8 cellular contexts compared by ENCODE assay signal in genomic region chr11:68838572-68838964, GRCh38. TPM values are rescaled to one million over a fixed set of nuclear protein-coding genes. Genes with fewer than 3 reads are reported as not detected.
DNase-seq lines count a peak whose midpoint lies in the region; ATAC-seq and TF ChIP-seq lines count a peak whose summit lies in the region.

No MANE protein-coding gene starts in this region.

- H3K4me1 Mint-ChIP-seq in mesothelial cell of epicardium = peaks cover 34% of the 10 kb centered on the region

- peak overlapping the region; percentile 78 for H3K27ac Mint-ChIP-seq in mesothelial cell of epicardium

- H3K4me3 Mint-ChIP-seq in mesothelial cell of epicardium = peak overlapping the region; percentile 64

- ATAC-seq in body of pancreas (no peak), upper lobe of right lung (no peak), HG02798 (IDR thresholded peaks at IDR 0.05; ENCODE audit: poor library complexity, unreplicated experiment) (no peak), GM21423 (IDR thresholded peaks at IDR 0.05; ENCODE audit: unreplicated experiment) (no peak)

- peaks cover 32% of the 10 kb centered on the region for H3K27me3 Mint-ChIP-seq in mesothelial cell of epicardium (ENCODE audit: low read depth)

- intact Hi-C loops in body of pancreas (cut with DNase I) = no loop called here
- intact Hi-C loops in upper lobe of right lung (cut with DNase I) = no loop called here

- H3K27ac ChIP-seq in body of pancreas = peak overlapping the region; percentile 92 to 97 (median 96)
- peak overlapping the region; percentile 90 for H3K27ac ChIP-seq in upper lobe of right lung

- H3K4me1 ChIP-seq in NT2/D1 (ENCODE audit: insufficient read depth, insufficient read length) (peaks cover 2% of the 10 kb centered on the region), body of pancreas (peaks cover 75% of the 10 kb centered on the region), upper lobe of right lung (peaks cover 63% of the 10 kb centered on the region)

- H3K9me3 Mint-ChIP-seq in mesothelial cell of epicardium = no peaks in the 10 kb centered on the region

- no peak for TF ChIP-seq POLR2A in body of pancreas (IDR thresholded peaks at IDR 0.05)

- WGBS in body of pancreas, 2 donors = 4 to 5% methylated on average over 8 of the region's 8 CpGs

- peak overlapping the region; percentile 78 for H3K4me3 ChIP-seq in AG10803 (ENCODE audit: low read length)
- H3K4me3 ChIP-seq in NT2/D1 (ENCODE audit: insufficient read length, low read depth) = peak overlapping the region; percentile 5
- peak overlapping the region in 1 of 2 donors; percentile 9 for H3K4me3 ChIP-seq in body of pancreas
- peak overlapping the region; percentile 94 for H3K4me3 ChIP-seq in upper lobe of right lung

- H3K36me3 ChIP-seq in NT2/D1 (ENCODE audit: insufficient read depth, insufficient read length, low read length) (no peaks in the 10 kb centered on the region), body of pancreas (replicated peaks in 1 of 2; ENCODE audit: insufficient read depth in 1 of 2, low read depth in 2 of 2) (no peaks in the 10 kb centered on the region), upper lobe of right lung (no peaks in the 10 kb centered on the region)

- H3K27me3 ChIP-seq in NT2/D1 (ENCODE audit: insufficient read depth, insufficient read length) (peaks cover 56% of the 10 kb centered on the region), body of pancreas (no peaks in the 10 kb centered on the region), upper lobe of right lung (no peaks in the 10 kb centered on the region)

- H3K36me3 Mint-ChIP-seq in mesothelial cell of epicardium = no peaks in the 10 kb centered on the region

- H3K9ac ChIP-seq in NT2/D1 (ENCODE audit: insufficient read length, low read depth) = no peak overlapping the region

- H3K9me3 ChIP-seq in NT2/D1 (ENCODE audit: insufficient read depth, low read length) (no peaks in the 10 kb centered on the region), body of pancreas (no peaks in the 10 kb centered on the region), upper lobe of right lung (no peaks in the 10 kb centered on the region)

- TF ChIP-seq CTCF in AG10803 (conservative IDR thresholded peaks at IDR 0.05; ENCODE audit: low read length) = no peak
- TF ChIP-seq CTCF in body of pancreas (IDR thresholded peaks at IDR 0.05) = no peak
- TF ChIP-seq CTCF in mesothelial cell of epicardium (IDR thresholded peaks at IDR 0.05; ENCODE audit: unreplicated experiment) = no peak
- no peak for TF ChIP-seq CTCF in upper lobe of right lung (IDR thresholded peaks at IDR 0.05)

- DNase-seq in AG10803 (ENCODE audit: low read depth) (peak; percentile 40), NT2/D1 (ENCODE audit: low read depth, low spot score) (no peak), body of pancreas (peak; percentile 45 to 67 (median 66)), mesothelial cell of epicardium (ENCODE audit: low spot score in 2 of 2, unreplicated experiment in 2 of 2) (no peak), upper lobe of right lung (no peak), NCI-H187 treated with DMSO at 0.1 percent for 48 hours (lab: John Stamatoyannopoulos, UW) (no peak)

RNA-seq across cellular contexts. Expression of gene CPT1A, which starts 3.1 kb away (rescaled TPM):
- total RNA-seq in body of pancreas = 10 to 100 TPM; 35.6 to 40.7 TPM
- 2.6 to 3.0 TPM (median 2.8 TPM) in 3 replicates for total RNA-seq in mesothelial cell of epicardium
- total RNA-seq in upper lobe of right lung = 76.4 TPM

Comparison
In these comparisons a context has a peak if more than half of its experiments do, and no peak if none do; other contexts are left out.
1. DNase-seq: peak in AG10803 (single experiment) and body of pancreas (4 of 4); none in NT2/D1 (single experiment), mesothelial cell of epicardium (0 of 2), upper lobe of right lung (single experiment) and NCI-H187 treated with DMSO at 0.1 percent for 48 hours (single experiment).